15 cellular contexts compared by ENCODE assay signal in genomic region chr12:108307006-108307405, GRCh38.
A peak's percentile ranks its signal among the peaks of the same experiment; 100 is the strongest.
DNase-seq lines count a peak whose midpoint lies in the region; ATAC-seq and TF ChIP-seq lines count a peak whose summit lies in the region.
"Had no signal": no experiment of that assay in that cellular context is flagged by ENCODE, and none has a peak within 500 bp of the region (broad histone marks: within the 10 kb centered on the region; RNA-seq: fewer than 3 reads in every experiment).

No MANE protein-coding gene starts in this region.

- no peak for TF ChIP-seq CTCF in Loucy (conservative IDR thresholded peaks at IDR 0.05; ENCODE audit: low read length)

- H3K9me2 ChIP-seq in Loucy (replicated peaks; ENCODE audit: low read depth, low read length): no peaks in the 10 kb centered on the region

- ATAC-seq in HG02981 (IDR thresholded peaks at IDR 0.05; ENCODE audit: unreplicated experiment): no peak
- no peak for ATAC-seq in HG03460 (IDR thresholded peaks at IDR 0.05; ENCODE audit: unreplicated experiment)
- ATAC-seq: GM23338; naive thymus-derived CD8-positive, alpha-beta T cell had no signal

- H3K4me2 ChIP-seq in Loucy (ENCODE audit: low read depth, low read length, poor library complexity, severe bottlenecking): peak overlapping the region; percentile 58
- H3K4me2 ChIP-seq: GM23338 had no signal

- H3K79me2 ChIP-seq in Loucy (ENCODE audit: insufficient read depth, low read length): no peaks in the 10 kb centered on the region

- H3K9ac ChIP-seq in Loucy (ENCODE audit: low read depth, low read length, poor library complexity, severe bottlenecking): peak overlapping the region; percentile 17

- no peak overlapping the region for H3K4me3 ChIP-seq in Loucy (ENCODE audit: low read length, poor library complexity, severe bottlenecking)
- H3K4me3 ChIP-seq: cardiac muscle cell, GM23338, SK-N-MC, vagina had no signal

- H3K9me3 ChIP-seq in Loucy (ENCODE audit: insufficient read depth, low read depth, low read length): no peaks in the 10 kb centered on the region
- H3K9me3 ChIP-seq: vagina had no signal

- no peak overlapping the region for H2AFZ ChIP-seq in Loucy (ENCODE audit: low read length)
- H2AFZ ChIP-seq: GM23338 had no signal

- peak; percentile 65 for DNase-seq in CD1c-positive myeloid dendritic cell (ENCODE audit: extremely low spot score)
- DNase-seq in dedifferentiated amniotic fluid mesenchymal stem cell (ENCODE audit: extremely low spot score): peak; percentile 93
- peak; percentile 19 for DNase-seq in non-pigmented ciliary epithelial cell (ENCODE audit: low read depth)
- no peak for DNase-seq in superior temporal gyrus (ENCODE audit: extremely low spot score)
- DNase-seq in activated CD4-positive, alpha-beta T cell treated with anti-CD3 and anti-CD28 coated beads, Interleukin-2, amount 50 U/mL, for 1 hour: no peak
- DNase-seq: Calu3; naive thymus-derived CD8-positive, alpha-beta T cell; NCI-H2171 had no signal

- peaks cover 27% of the 10 kb centered on the region for H3K4me1 ChIP-seq in Loucy (ENCODE audit: insufficient read depth, low read length, poor library complexity, severe bottlenecking)

- no peaks in the 10 kb centered on the region for H3K27me3 ChIP-seq in Loucy (ENCODE audit: insufficient read depth, low read length, poor library complexity, severe bottlenecking)
- H3K27me3 ChIP-seq: cardiac muscle cell, vagina had no signal

- H3F3A ChIP-seq in Loucy (ENCODE audit: low read depth): no peaks in the 10 kb centered on the region

- no peaks in the 10 kb centered on the region for H3K36me3 ChIP-seq in Loucy (ENCODE audit: insufficient read depth, low read length)
- H3K36me3 ChIP-seq: cardiac muscle cell, vagina had no signal

- no peaks in the 10 kb centered on the region for H4K20me1 ChIP-seq in Loucy (ENCODE audit: insufficient read depth, low read length, poor library complexity, severe bottlenecking)

Comparison
In these comparisons a context has a peak if more than half of its experiments do, and no peak if none do; other contexts are left out.
1. DNase-seq: peak in CD1c-positive myeloid dendritic cell (single experiment), dedifferentiated amniotic fluid mesenchymal stem cell (single experiment) and non-pigmented ciliary epithelial cell (single experiment); none in superior temporal gyrus (single experiment) and activated CD4-positive, alpha-beta T cell treated with anti-CD3 and anti-CD28 coated beads, Interleukin-2, amount 50 U/mL, for 1 hour (single experiment).